Comparison of ENCODE assay signal across 2 cellular contexts in genomic region chr3:141846050-141846433, GRCh38.
TF ChIP-seq lines count a peak whose summit lies in the region.

No MANE protein-coding gene starts in this region.

TF ChIP-seq in HepG2, 621 proteins besides CTCF, POLR2A, EP300 and RAD21:
- TF ChIP-seq KDM5B (CRISPR knock-in tag; IDR thresholded peaks at IDR 0.05; ENCODE audit: borderline replicate concordance) (no peak), ATF6 (CRISPR knock-in tag; conservative IDR thresholded peaks at IDR 0.05) (no peak), ZSCAN30 (CRISPR knock-in tag; IDR thresholded peaks at IDR 0.05) (no peak), ZNF75D (CRISPR knock-in tag; IDR thresholded peaks at IDR 0.05; ENCODE audit: borderline replicate concordance) (no peak), NCOA5 (CRISPR knock-in tag; IDR thresholded peaks at IDR 0.05) (no peak), GATAD2A (CRISPR knock-in tag; IDR thresholded peaks at IDR 0.05) (no peak)

TF ChIP-seq in endothelial cell of umbilical vein, 7 proteins besides CTCF, POLR2A, EP300 and RAD21:
- no peak for TF ChIP-seq GATA2 (IDR thresholded peaks at IDR 0.05; ENCODE audit: insufficient read depth, insufficient read length, low read depth, low read length)
- TF ChIP-seq FOS (IDR thresholded peaks at IDR 0.05; ENCODE audit: borderline replicate concordance, insufficient read depth, low read length), result no peak
- no peak for TF ChIP-seq EZH2 (IDR thresholded peaks at IDR 0.05; ENCODE audit: borderline replicate concordance, low read depth, low read length, severe bottlenecking)
- TF ChIP-seq MYC (IDR thresholded peaks at IDR 0.05; ENCODE audit: low read depth, low read length), result no peak
- no peak for TF ChIP-seq POLR2AphosphoS5 (IDR thresholded peaks at IDR 0.05; ENCODE audit: insufficient read depth, low read depth, low read length)
TF ChIP-seq in endothelial cell of umbilical vein: peak in this region for 0.
